In the genomic region with DNA sequence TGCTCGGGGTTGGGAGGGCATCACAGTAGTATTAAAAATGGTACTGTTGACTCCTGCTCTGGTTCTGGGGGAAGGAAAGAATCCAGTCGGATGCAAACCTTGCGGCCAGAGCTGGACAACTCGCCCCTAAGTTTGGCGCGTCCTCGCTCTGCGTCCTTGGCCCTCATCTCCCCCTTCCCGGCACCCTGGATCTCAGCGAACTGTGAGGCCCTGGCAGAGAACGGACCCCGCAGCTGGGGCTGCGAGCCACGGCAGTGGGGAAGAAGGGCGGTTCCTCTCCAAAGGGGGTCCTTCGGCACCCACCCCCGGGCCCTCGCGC, we compare ENCODE assay signal across 8 cellular contexts. TPM values are rescaled to one million over a fixed set of nuclear protein-coding genes. Genes with fewer than 3 reads are reported as not detected.
DNase-seq lines count a peak whose midpoint lies in the region; ATAC-seq and TF ChIP-seq lines count a peak whose summit lies in the region.

No MANE protein-coding gene starts in this region.

- peak overlapping the region; percentile 61; the same call in 1 of the 2 replicates for H3K9ac ChIP-seq in OCI-LY1 (ENCODE audit: low read length)

- H3K36me3 ChIP-seq in GM06990 (ENCODE audit: control insufficient read depth, insufficient read depth, low read length) (no peaks in the 10 kb centered on the region), OCI-LY1 (ENCODE audit: insufficient read depth, low read length) (peaks cover 12% of the 10 kb centered on the region; the same call in 1 of the 2 replicates), osteoblast (ENCODE audit: insufficient read depth, low read length) (no peaks in the 10 kb centered on the region)

- H3F3A ChIP-seq in OCI-LY1 (ENCODE audit: insufficient read depth, low read length) = no peaks in the 10 kb centered on the region

- H3K4me1 ChIP-seq in OCI-LY1 (ENCODE audit: insufficient read depth, low read length, severe bottlenecking) = peaks cover 18% of the 10 kb centered on the region
- H3K4me1 ChIP-seq in osteoblast (ENCODE audit: insufficient read depth, low read length) = peaks cover 10% of the 10 kb centered on the region

- no peak overlapping the region for H2AFZ ChIP-seq in OCI-LY1 (ENCODE audit: low read length)
- H2AFZ ChIP-seq in osteoblast (ENCODE audit: low read length) = peak overlapping the region; percentile 82

- H3K4me2 ChIP-seq in OCI-LY1 (ENCODE audit: low read length) = peak overlapping the region; percentile 83
- H3K4me2 ChIP-seq in osteoblast (ENCODE audit: insufficient read depth, low read length) = peak overlapping the region; percentile 81

- no peak for ATAC-seq in HG03432 (IDR thresholded peaks at IDR 0.05; ENCODE audit: unreplicated experiment)

- H3K9me3 ChIP-seq in OCI-LY1 (ENCODE audit: low read length) = no peaks in the 10 kb centered on the region
- no peaks in the 10 kb centered on the region for H3K9me3 ChIP-seq in osteoblast (ENCODE audit: low read depth, low read length)

- no peak for TF ChIP-seq CTCF in GM06990 (IDR thresholded peaks at IDR 0.05; ENCODE audit: insufficient read depth, low read length, poor library complexity, severe bottlenecking)
- TF ChIP-seq CTCF in OCI-LY1 (IDR thresholded peaks at IDR 0.05; ENCODE audit: low read length) = no peak
- no peak for TF ChIP-seq CTCF in epithelial cell of esophagus (IDR thresholded peaks at IDR 0.05; ENCODE audit: insufficient read depth, low read depth, low read length, missing control alignments)
- TF ChIP-seq CTCF in osteoblast (IDR thresholded peaks at IDR 0.05; ENCODE audit: extremely low read depth, low read depth, low read length) = no peak

- DNase-seq in GM06990 (ENCODE audit: extremely low read depth, insufficient read length) = peak; percentile 16
- no peak for DNase-seq in epithelial cell of esophagus (ENCODE audit: low read depth)
- peak; percentile 34 for DNase-seq in osteoblast (ENCODE audit: insufficient read length, low spot score, missing footprints)
- DNase-seq in activated effector memory CD4-positive, alpha-beta T cell treated with Interleukin-2 at 50 U/mL for 16 hours = no peak
- DNase-seq in SKM-1 treated with dmso at 0.1 percent for 144 hours (lab: John Stamatoyannopoulos, UW; ENCODE audit: unreplicated experiment) = no peak
- DNase-seq in activated gamma-delta T cell treated with Interleukin-2 at 50 U/mL for 16 hours = no peak

- no peak overlapping the region for H3K27ac ChIP-seq in OCI-LY1 (ENCODE audit: low read depth, low read length, poor library complexity, severe bottlenecking)
- H3K27ac ChIP-seq in osteoblast (ENCODE audit: low read depth, low read length) = peak overlapping the region; percentile 37

- H4K20me1 ChIP-seq in OCI-LY1 (ENCODE audit: insufficient read depth, low read length) = no peaks in the 10 kb centered on the region
- H4K20me1 ChIP-seq in osteoblast (ENCODE audit: insufficient read depth, low read length) = no peaks in the 10 kb centered on the region

- H3K27me3 ChIP-seq in GM06990 (replicated peaks; ENCODE audit: control insufficient read depth, insufficient read depth, low read length) (no peaks in the 10 kb centered on the region), OCI-LY1 (ENCODE audit: insufficient read depth, low read length) (no peaks in the 10 kb centered on the region), osteoblast (ENCODE audit: insufficient read depth, low read length) (no peaks in the 10 kb centered on the region)

- H3K79me2 ChIP-seq in OCI-LY1 (ENCODE audit: insufficient read depth, low read length) (no peaks in the 10 kb centered on the region), osteoblast (ENCODE audit: insufficient read depth, low read length) (peaks cover 3% of the 10 kb centered on the region)

- H3K4me3 ChIP-seq in GM06990 (replicated peaks; ENCODE audit: low read depth, low read length) = peak overlapping the region; percentile 65
- peak overlapping the region; percentile 71 for H3K4me3 ChIP-seq in OCI-LY1 (ENCODE audit: low read depth, low read length, poor library complexity, severe bottlenecking)
- H3K4me3 ChIP-seq in epithelial cell of esophagus (ENCODE audit: low read length) = peak overlapping the region; percentile 37
- H3K4me3 ChIP-seq in osteoblast (ENCODE audit: insufficient read depth, low read length) = peak overlapping the region; percentile 78

- no peaks in the 10 kb centered on the region for H3K9me2 ChIP-seq in OCI-LY1 (ENCODE audit: low read depth, low read length)

RNA-seq across cellular contexts. Expression of a gene that starts 14.0 kb away (rescaled TPM):
- 17.4 and 19.2 TPM in 2 replicates for total RNA-seq in osteoblast

Comparison
In these comparisons a context has a peak if more than half of its experiments do, and no peak if none do; other contexts are left out.
1. DNase-seq: peak in GM06990 (single experiment) and osteoblast (single experiment); none in epithelial cell of esophagus (single experiment), activated effector memory CD4-positive, alpha-beta T cell treated with Interleukin-2 at 50 U/mL for 16 hours (single experiment), SKM-1 treated with dmso at 0.1 percent for 144 hours (single experiment) and activated gamma-delta T cell treated with Interleukin-2 at 50 U/mL for 16 hours (single experiment).
2. Peak in every context shown above with its lines, with median percentiles within 50 percentile points of each other: H3K4me3 ChIP-seq.